ENCODE assay signal across 8 cellular contexts in the genomic region with DNA sequence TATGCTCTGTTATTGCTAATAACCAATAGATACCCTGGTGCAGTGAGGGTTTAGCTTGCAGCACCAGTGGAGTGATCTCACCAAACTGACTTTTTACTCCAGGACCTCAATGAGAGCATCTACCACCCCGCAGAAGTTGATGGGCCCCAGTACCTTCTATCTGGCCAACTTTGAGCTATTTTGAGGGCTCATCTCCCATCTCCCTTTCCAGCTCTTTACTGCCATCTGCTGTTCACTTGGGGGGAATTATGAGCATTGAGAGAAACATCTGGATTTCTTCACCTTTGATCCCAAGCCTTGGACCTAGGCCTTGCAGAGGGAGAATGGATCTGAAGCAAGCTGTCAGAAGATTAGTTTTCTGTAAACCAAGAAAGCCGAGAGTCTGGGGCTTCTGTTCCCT.
A peak's percentile ranks its signal among the peaks of the same experiment; 100 is the strongest.
DNase-seq lines count a peak whose midpoint lies in the region; ATAC-seq and TF ChIP-seq lines count a peak whose summit lies in the region.

No MANE protein-coding gene starts in this region.

- H3K9me3 Mint-ChIP-seq in activated CD8-positive, alpha-beta T cell treated with anti-CD3 and anti-CD28 coated beads, Interleukin-2, amount 10 ng/mL, durations not matched to agents 7 days and 5 days (ENCODE audit: insufficient read depth) = no peaks in the 10 kb centered on the region

- peak; percentile 41 to 55 for DNase-seq in NOMO-1 (lab: John Stamatoyannopoulos, UW; ENCODE audit: unreplicated experiment in 2 of 2)
- DNase-seq in NOMO-1 treated with dmso at 0.1 percent for 144 hours (lab: John Stamatoyannopoulos, UW; ENCODE audit: unreplicated experiment) = no peak
- peak; percentile 8 for DNase-seq in NCI-H1417 treated with DMSO at 0.1 percent for 48 hours (lab: John Stamatoyannopoulos, UW)
- peak; percentile 48 for DNase-seq in activated CD8-positive, alpha-beta T cell treated with anti-CD3 and anti-CD28 coated beads, Interleukin-2, amount 10 ng/mL, durations not matched to agents 7 days and 5 days
- peak; percentile 85 for DNase-seq in fibroblast of villous mesenchyme (ENCODE audit: low read depth)
- no peak for DNase-seq in T1000 (lab: John Stamatoyannopoulos, UW)

- no peaks in the 10 kb centered on the region for H3K9me3 ChIP-seq in parathyroid adenoma (ENCODE audit: control insufficient read depth, low read length)

- peaks cover 4% of the 10 kb centered on the region for H3K4me1 ChIP-seq in parathyroid adenoma

- H2AFZ ChIP-seq in parathyroid adenoma = peak overlapping the region; percentile 33

- H3K4me3 ChIP-seq in fibroblast of villous mesenchyme (ENCODE audit: low read depth, low read length) (no peak overlapping the region), parathyroid adenoma (ENCODE audit: low read depth, low read length) (no peak overlapping the region)

- H3K27ac Mint-ChIP-seq in activated CD8-positive, alpha-beta T cell treated with anti-CD3 and anti-CD28 coated beads, Interleukin-2, amount 10 ng/mL, durations not matched to agents 7 days and 5 days = no peak overlapping the region

- no peaks in the 10 kb centered on the region for H3K36me3 Mint-ChIP-seq in activated CD8-positive, alpha-beta T cell treated with anti-CD3 and anti-CD28 coated beads, Interleukin-2, amount 10 ng/mL, durations not matched to agents 7 days and 5 days (ENCODE audit: low read depth)

- H3K36me3 ChIP-seq in parathyroid adenoma (ENCODE audit: control insufficient read depth, insufficient read depth, low read length) = no peaks in the 10 kb centered on the region

- H3K27me3 Mint-ChIP-seq in activated CD8-positive, alpha-beta T cell treated with anti-CD3 and anti-CD28 coated beads, Interleukin-2, amount 10 ng/mL, durations not matched to agents 7 days and 5 days (ENCODE audit: low read depth) = no peaks in the 10 kb centered on the region

- H3K27ac ChIP-seq in parathyroid adenoma = no peak overlapping the region

- no peaks in the 10 kb centered on the region for H3K79me2 ChIP-seq in parathyroid adenoma

- H3K9ac ChIP-seq in parathyroid adenoma = no peak overlapping the region

- H3K4me2 ChIP-seq in parathyroid adenoma (ENCODE audit: low read length) = no peak overlapping the region

- H3K4me1 Mint-ChIP-seq in activated CD8-positive, alpha-beta T cell treated with anti-CD3 and anti-CD28 coated beads, Interleukin-2, amount 10 ng/mL, durations not matched to agents 7 days and 5 days (ENCODE audit: low read depth) = peaks cover 5% of the 10 kb centered on the region

- ATAC-seq in GM21786 (IDR thresholded peaks at IDR 0.05; ENCODE audit: unreplicated experiment) = peak; percentile 78
- peak; percentile 60 for ATAC-seq in activated CD8-positive, alpha-beta T cell treated with anti-CD3 and anti-CD28 coated beads, Interleukin-2, amount 10 ng/mL, durations not matched to agents 7 days and 5 days

- no peak overlapping the region for H3K4me3 Mint-ChIP-seq in activated CD8-positive, alpha-beta T cell treated with anti-CD3 and anti-CD28 coated beads, Interleukin-2, amount 10 ng/mL, durations not matched to agents 7 days and 5 days

- POLR2A ChIA-PET in activated CD8-positive, alpha-beta T cell treated with anti-CD3 and anti-CD28 coated beads, Interleukin-2, amount 10 ng/mL, durations not matched to agents 7 days and 5 days (lab: Charles Lee) = no interaction called here

- peak; percentile 72 for TF ChIP-seq CTCF in fibroblast of villous mesenchyme (IDR thresholded peaks at IDR 0.05; ENCODE audit: insufficient read depth, low read depth, low read length)
- peak; percentile 57 for TF ChIP-seq CTCF in parathyroid adenoma (IDR thresholded peaks at IDR 0.05)

- H3K27me3 ChIP-seq in parathyroid adenoma (ENCODE audit: control insufficient read depth, insufficient read depth, low read length) = no peaks in the 10 kb centered on the region

- CTCF ChIA-PET in activated CD8-positive, alpha-beta T cell treated with anti-CD3 and anti-CD28 coated beads, Interleukin-2, amount 10 ng/mL, durations not matched to agents 7 days and 5 days (lab: Charles Lee) = interaction anchor here (0.6 to 6.9 kb wide), 46 partner anchors 10 to 700 kb away, joined by 3 to 79 read pairs (median 4); no protein-coding TSS in a partner anchor

Comparison
In these comparisons a context has a peak if more than half of its experiments do, and no peak if none do; other contexts are left out.
1. DNase-seq: peak in NOMO-1 (2 of 2), NCI-H1417 treated with DMSO at 0.1 percent for 48 hours (single experiment), activated CD8-positive, alpha-beta T cell treated with anti-CD3 and anti-CD28 coated beads, Interleukin-2, amount 10 ng/mL, durations not matched to agents 7 days and 5 days (single experiment) and fibroblast of villous mesenchyme (single experiment); none in NOMO-1 treated with dmso at 0.1 percent for 144 hours (single experiment) and T1000 (single experiment).